In genomic region chr16:56211471-56211944, GRCh38 we compare ENCODE assay signal across 16 cellular contexts. TPM values are rescaled to one million over a fixed set of nuclear protein-coding genes. Genes with fewer than 3 reads are reported as not detected.
DNase-seq lines count a peak whose midpoint lies in the region; ATAC-seq and TF ChIP-seq lines count a peak whose summit lies in the region.
"Had no signal": no experiment of that assay in that cellular context is flagged by ENCODE, and none has a peak within 500 bp of the region (broad histone marks: within the 10 kb centered on the region; RNA-seq: fewer than 3 reads in every experiment).

No MANE protein-coding gene starts in this region.

- no peaks in the 10 kb centered on the region for H3K36me3 ChIP-seq in stomach
- H3K36me3 ChIP-seq: esophagus muscularis mucosa, HAP-1 had no signal

- no peak overlapping the region for H3K9ac ChIP-seq in H9 (ENCODE audit: extremely low read depth, insufficient read length, low read length)

- no peak overlapping the region for H3K56ac ChIP-seq in H9 (ENCODE audit: insufficient read length, low read depth, low read length)

- H3K4me3 ChIP-seq in stomach = no peak overlapping the region
- H3K4me3 ChIP-seq: esophagus muscularis mucosa, HAP-1 had no signal

- H2BK15ac ChIP-seq in H9 (ENCODE audit: low read depth, low read length) = no peak overlapping the region

- intact Hi-C loops in stomach (cut with DNase I; ENCODE audit: low total_unique reads) = no loop called here

- WGBS in H9 (ENCODE audit: extremely low coverage, insufficient read length, low lambda C conversion rate) = no CpG with 5 or more reads among the region's 7 CpGs
- WGBS in stomach, 5 donors = 45 to 70% (median 62%) methylated on average over 7 of the region's 7 CpGs

- H3T11ph ChIP-seq in H9 (ENCODE audit: low read length) = no peak overlapping the region

- no peak for DNase-seq in H9
- no peak for DNase-seq in left lobe of liver (ENCODE audit: low spot score)
- no peak for DNase-seq in stomach
- DNase-seq in stimulated activated CD4-positive, alpha-beta T cell treated with anti-CD3 and anti-CD28 coated beads, Interleukin-4, amount 100 ng/mL, for 4 hours = no peak
- no peak for DNase-seq in KG1 (lab: John Stamatoyannopoulos, UW)
- DNase-seq: activated B cell treated with CpG ODN at 0.5 μM for 24 hours; CD4-positive, CD25-positive, alpha-beta regulatory T cell; GF-D8; midbrain; SW 1271 had no signal

- H3K4me1 ChIP-seq in H9 (ENCODE audit: insufficient read depth, low read length) (peaks cover 10% of the 10 kb centered on the region), stomach (peaks cover 0 to 23% (median 15%) of the 10 kb centered on the region in 4 donors)

- no peaks in the 10 kb centered on the region for H3K23me2 ChIP-seq in H9 (ENCODE audit: insufficient read length, low read depth, low read length, poor library complexity, severe bottlenecking)

- no peaks in the 10 kb centered on the region for H3K79me2 ChIP-seq in H9 (ENCODE audit: insufficient read depth, low read length)

- H2BK20ac ChIP-seq in H9 (ENCODE audit: low read depth, low read length, poor library complexity, severe bottlenecking) = no peak overlapping the region

- peak overlapping the region; percentile 37 for H3K18ac ChIP-seq in H9 (ENCODE audit: insufficient read length, low read depth, low read length)

- H3K27ac Mint-ChIP-seq in H9 (peak overlapping the region in 1 of 3 experiments; percentile 23; a peak in 2 of 7 replicates), brain (peak overlapping the region; percentile 12 to 92 (median 88))
- H3K27ac Mint-ChIP-seq: activated B cell treated with CpG ODN at 0.5 μM for 24 hours; activated naive CD4-positive, alpha-beta T cell treated with anti-CD3 and anti-CD28 coated beads, Interleukin-2, amount 50 U/mL, for 24 hours; CD4-positive, CD25-positive, alpha-beta regulatory T cell had no signal

- H4K91ac ChIP-seq in H9 (ENCODE audit: insufficient read length, low read depth, low read length) = no peak overlapping the region

- H3K27ac ChIP-seq in H9 (ENCODE audit: insufficient read length, low read depth, low read length) = no peak overlapping the region
- peak overlapping the region in 4 of 5 donors; percentile 63 to 83 (median 74) for H3K27ac ChIP-seq in stomach
- H3K27ac ChIP-seq: esophagus muscularis mucosa had no signal

- H3K79me1 ChIP-seq in H9 (ENCODE audit: insufficient read depth, low read depth, low read length, poor library complexity, severe bottlenecking) = no peaks in the 10 kb centered on the region

- H3K4me3 Mint-ChIP-seq in H9 (no peak overlapping the region; a peak in 1 of 5 replicates), brain (peak overlapping the region in 4 of 5 experiments; percentile 11 to 70 (median 34))
- H3K4me3 Mint-ChIP-seq: activated B cell treated with CpG ODN at 0.5 μM for 24 hours; activated naive CD4-positive, alpha-beta T cell treated with anti-CD3 and anti-CD28 coated beads, Interleukin-2, amount 50 U/mL, for 24 hours; CD4-positive, CD25-positive, alpha-beta regulatory T cell had no signal

- H3K9me3 ChIP-seq in H9 (ENCODE audit: control insufficient read depth, low read depth, low read length) (no peaks in the 10 kb centered on the region), stomach (no peaks in the 10 kb centered on the region)
- H3K9me3 ChIP-seq: esophagus muscularis mucosa, HAP-1 had no signal

- no peak overlapping the region for H2AK5ac ChIP-seq in H9 (ENCODE audit: insufficient read length, low read length)

- H3K27me3 ChIP-seq in H9 (ENCODE audit: insufficient read depth, low read length) (no peaks in the 10 kb centered on the region), stomach (no peaks in the 10 kb centered on the region)

- no peak for TF ChIP-seq POLR2A in stomach (IDR thresholded peaks at IDR 0.05)

- no peak overlapping the region for H4K5ac ChIP-seq in H9 (ENCODE audit: insufficient read length, low read depth, low read length)

- H2BK120ac ChIP-seq in H9 (ENCODE audit: low read depth, low read length, poor library complexity, severe bottlenecking) = no peak overlapping the region

- no peak overlapping the region for H2BK5ac ChIP-seq in H9 (ENCODE audit: insufficient read length, low read length)

- H3K4ac ChIP-seq in H9 (ENCODE audit: low read depth, low read length) = no peak overlapping the region

- peaks cover 16 to 20% of the 10 kb centered on the region in 2 experiments for H3K4me1 Mint-ChIP-seq in H9
- H3K4me1 Mint-ChIP-seq in brain = peaks cover 53% of the 10 kb centered on the region
- H3K4me1 Mint-ChIP-seq: activated B cell treated with CpG ODN at 0.5 μM for 24 hours; activated naive CD4-positive, alpha-beta T cell treated with anti-CD3 and anti-CD28 coated beads, Interleukin-2, amount 50 U/mL, for 24 hours; CD4-positive, CD25-positive, alpha-beta regulatory T cell had no signal

- H3K23ac ChIP-seq in H9 (ENCODE audit: insufficient read length, low read depth, low read length) = no peak overlapping the region

- H3K14ac ChIP-seq in H9 (ENCODE audit: insufficient read depth, low read length) = peak overlapping the region; percentile 34; the same call in 1 of the 2 replicates

- no peak for TF ChIP-seq EP300 in stomach (IDR thresholded peaks at IDR 0.05)

- no peaks in the 10 kb centered on the region for H4K20me1 ChIP-seq in H9 (ENCODE audit: control insufficient read depth, insufficient read depth, insufficient read length)

- no peak overlapping the region for H3K4me2 ChIP-seq in H9 (ENCODE audit: insufficient read depth, insufficient read length, low read length)

- no peak overlapping the region for H2BK12ac ChIP-seq in H9 (ENCODE audit: insufficient read length, low read depth, low read length)

- H3K27me3 Mint-ChIP-seq in H9 (ENCODE audit: low read depth) (no peaks in the 10 kb centered on the region), brain (no peaks in the 10 kb centered on the region)

- peak; percentile 75 for ATAC-seq in left lobe of liver
- ATAC-seq in GM19455 (IDR thresholded peaks at IDR 0.05; ENCODE audit: unreplicated experiment) = no peak
- ATAC-seq in GM21529 (IDR thresholded peaks at IDR 0.05; ENCODE audit: unreplicated experiment) = no peak

- no peak for TF ChIP-seq CTCF in H9 (conservative IDR thresholded peaks at IDR 0.05)
- TF ChIP-seq CTCF in brain (conservative IDR thresholded peaks at IDR 0.05) = no peak
- TF ChIP-seq CTCF in stomach (IDR thresholded peaks at IDR 0.05) = no peak

- H3K36me3 Mint-ChIP-seq in H9 (ENCODE audit: insufficient read depth in 1 of 3, low read depth in 3 of 3) (no peaks in the 10 kb centered on the region; a peak in 2 of 7 replicates), brain (peaks cover 66% of the 10 kb centered on the region)
- H3K36me3 Mint-ChIP-seq: activated naive CD4-positive, alpha-beta T cell treated with anti-CD3 and anti-CD28 coated beads, Interleukin-2, amount 50 U/mL, for 24 hours; CD4-positive, CD25-positive, alpha-beta regulatory T cell had no signal

- H2AFZ ChIP-seq in H9 (ENCODE audit: low read length) = no peak overlapping the region

- no peak overlapping the region for H4K8ac ChIP-seq in H9 (replicated peaks; ENCODE audit: insufficient read length, low read depth, low read length)

- H3K9me3 Mint-ChIP-seq in H9 (no peaks in the 10 kb centered on the region), brain (peaks cover 5 to 23% (median 6%) of the 10 kb centered on the region in 5 experiments)
- H3K9me3 Mint-ChIP-seq: activated B cell treated with CpG ODN at 0.5 μM for 24 hours; activated naive CD4-positive, alpha-beta T cell treated with anti-CD3 and anti-CD28 coated beads, Interleukin-2, amount 50 U/mL, for 24 hours; CD4-positive, CD25-positive, alpha-beta regulatory T cell had no signal

RNA-seq across cellular contexts. Expression of gene GNAO1, which starts 20.2 kb away (rescaled TPM):
- total RNA-seq in H9 (2021) (16.9 and 17.0 TPM in 2 replicates), left lobe of liver (24.4 TPM), stomach (10 to 100 TPM in 2 of 5 donors, 1 to 10 TPM in 3; 3.8 to 42.0 (median 9.9) TPM)
- polyA plus RNA-seq in brain (ENCODE audit: insufficient read depth, low read depth, low replicate concordance) (181 TPM), stomach (1 to 10 TPM; 2.3 to 3.4 (median 2.3) TPM)
- polyA plus RNA-seq: CD4-positive, CD25-positive, alpha-beta regulatory T cell had no signal

Comparison
In these comparisons a context has a peak if more than half of its experiments do, and no peak if none do; other contexts are left out.
1. H3K4me3 Mint-ChIP-seq: peak in brain (4 of 5); none in H9 (0 of 2).